ENCODE assay signal across 8 cellular contexts in the genomic region with DNA sequence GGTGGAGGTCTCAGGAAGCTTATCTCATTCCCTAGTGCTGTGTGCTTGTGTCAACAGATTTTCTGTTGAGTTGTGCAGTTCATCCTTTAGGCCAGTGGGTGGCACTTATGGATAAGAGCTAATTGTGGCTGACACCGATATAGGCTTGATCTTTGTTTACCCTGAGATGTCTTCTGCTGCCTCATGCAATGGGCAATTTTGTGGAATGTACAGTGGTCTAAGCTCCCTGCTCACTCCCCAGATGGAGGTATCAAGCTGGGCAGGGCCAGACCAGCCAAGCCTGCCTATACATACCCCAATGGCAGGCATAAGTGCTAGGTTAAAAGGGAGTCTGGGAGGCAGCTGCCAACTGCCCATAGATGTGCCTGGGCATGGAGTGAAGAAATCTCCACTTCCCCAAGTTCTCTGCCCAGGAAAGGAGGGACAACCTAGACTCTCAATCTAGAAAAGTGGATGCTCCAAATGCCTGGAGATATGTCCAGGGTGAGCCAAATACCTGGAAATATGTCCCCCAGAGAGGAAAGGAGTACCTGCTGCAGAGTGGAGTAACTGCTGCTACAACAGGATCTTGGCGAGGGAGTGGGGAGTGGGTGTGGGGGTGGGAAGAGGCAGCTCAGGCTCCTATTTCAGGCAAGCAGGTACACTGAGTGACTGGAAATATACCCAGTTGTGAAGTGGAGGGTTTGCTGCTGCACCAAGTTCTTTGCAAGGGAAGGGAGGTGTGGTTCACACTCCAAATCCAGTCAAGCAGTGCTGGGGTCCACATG. TPM values are rescaled to one million over a fixed set of nuclear protein-coding genes. Genes with fewer than 3 reads are reported as not detected.
DNase-seq lines count a peak whose midpoint lies in the region; ATAC-seq, FAIRE-seq and TF ChIP-seq lines count a peak whose summit lies in the region.

No MANE protein-coding gene starts in this region.

- H3K27me3 ChIP-seq in BE2C, result no peaks in the 10 kb centered on the region

- ATAC-seq in HG02852 (IDR thresholded peaks at IDR 0.05; ENCODE audit: unreplicated experiment), result peak; percentile 94

- H3K4me3 ChIP-seq in BE2C (ENCODE audit: low read depth, low read length) (no peak overlapping the region), fibroblast of pulmonary artery (replicated peaks; ENCODE audit: low read depth, low read length) (no peak overlapping the region), retinal pigment epithelial cell (ENCODE audit: low read length) (no peak overlapping the region)

- peak; percentile 59 for TF ChIP-seq CTCF in BE2C (IDR thresholded peaks at IDR 0.05; ENCODE audit: low read depth, low read length)
- TF ChIP-seq CTCF in fibroblast of pulmonary artery (IDR thresholded peaks at IDR 0.05; ENCODE audit: low read length, missing control alignments), result peak; percentile 74
- TF ChIP-seq CTCF in retinal pigment epithelial cell (conservative IDR thresholded peaks at IDR 0.05; ENCODE audit: low read depth, low read length), result peak; percentile 69

- H3K9me3 ChIP-seq in BE2C, result no peaks in the 10 kb centered on the region

- DNase-seq in BE2C (peak; percentile 28), GM18507 (ENCODE audit: extremely low spot score, insufficient read length, low read depth) (peak; percentile 7), NCI-H146 treated with DMSO at 0.1 percent for 48 hours (lab: John Stamatoyannopoulos, UW; ENCODE audit: unreplicated experiment) (peak; percentile 52), fibroblast of pulmonary artery (ENCODE audit: low read depth) (peak; percentile 58), retinal pigment epithelial cell (ENCODE audit: low read depth) (no peak), NCI-H128 (lab: John Stamatoyannopoulos, UW; ENCODE audit: unreplicated experiment) (no peak)
- peak; percentile 36 to 39 for DNase-seq in activated CD4-positive, alpha-beta T cell treated with anti-CD3 and anti-CD28 coated beads, Interleukin-2, amount 50 U/mL, for 4 hours

- H3K4me1 ChIP-seq in BE2C, result no peaks in the 10 kb centered on the region

- FAIRE-seq in GM18507 (lab: Jason Lieb, UNC), result peak; percentile 80

- no peaks in the 10 kb centered on the region for H3K36me3 ChIP-seq in BE2C

RNA-seq across cellular contexts. Expression of gene ARG1, which starts 53.2 kb away (rescaled TPM):
- polyA plus RNA-seq in BE2C (2012; ENCODE audit: insufficient read depth, insufficient read length, low read depth), result not detected

Comparison
In these comparisons a context has a peak if more than half of its experiments do, and no peak if none do; other contexts are left out.
1. DNase-seq: peak in BE2C (single experiment), GM18507 (single experiment), NCI-H146 treated with DMSO at 0.1 percent for 48 hours (single experiment), activated CD4-positive, alpha-beta T cell treated with anti-CD3 and anti-CD28 coated beads, Interleukin-2, amount 50 U/mL, for 4 hours (2 of 2) and fibroblast of pulmonary artery (single experiment); none in retinal pigment epithelial cell (single experiment) and NCI-H128 (single experiment).
2. Peak in every context shown above with its lines, with median percentiles within 50 percentile points of each other: CTCF ChIP-seq.